In genomic region chr16:68382296-68382718, GRCh38 we compare ENCODE assay signal across 9 cellular contexts.
DNase-seq lines count a peak whose midpoint lies in the region; ATAC-seq and TF ChIP-seq lines count a peak whose summit lies in the region.
"Had no signal": no experiment of that assay in that cellular context is flagged by ENCODE, and none has a peak within 500 bp of the region (broad histone marks: within the 10 kb centered on the region; RNA-seq: fewer than 3 reads in every experiment).

No MANE protein-coding gene starts in this region.

- H3K27ac Mint-ChIP-seq in HFFc6 (no peak overlapping the region), nephron progenitor cell (peak overlapping the region; percentile 74)
- no peak overlapping the region for H3K27ac Mint-ChIP-seq in activated CD8-positive, alpha-beta T cell treated with anti-CD3 and anti-CD28 coated beads for 36 hours
- H3K27ac Mint-ChIP-seq: dendritic cell treated with granulocyte-macrophage colony-stimulating factor and Interleukin-4, amounts not matched to agents 40 ng/mL and 50 ng/mL, for 4 days had no signal

- TF ChIP-seq CTCF in GM12872 (IDR thresholded peaks at IDR 0.05; ENCODE audit: insufficient read depth, low read depth, low read length) (peak; percentile 78), HFFc6 (IDR thresholded peaks at IDR 0.05) (peak; percentile 67), nephron progenitor cell (IDR thresholded peaks at IDR 0.05) (peak; percentile 23)
- peak; percentile 73 for TF ChIP-seq CTCF in activated CD8-positive, alpha-beta T cell treated with anti-CD3 and anti-CD28 coated beads for 36 hours (IDR thresholded peaks at IDR 0.05)

- no peaks in the 10 kb centered on the region for H3K36me3 Mint-ChIP-seq in HFFc6 (ENCODE audit: low read depth)
- no peaks in the 10 kb centered on the region for H3K36me3 Mint-ChIP-seq in activated CD8-positive, alpha-beta T cell treated with anti-CD3 and anti-CD28 coated beads for 36 hours (ENCODE audit: low read depth)
- no peaks in the 10 kb centered on the region for H3K36me3 Mint-ChIP-seq in nephron progenitor cell (ENCODE audit: low read depth)

- CTCF ChIA-PET in activated CD8-positive, alpha-beta T cell treated with anti-CD3 and anti-CD28 coated beads for 36 hours (lab: Charles Lee) = interaction anchor here (0.6 to 2.0 kb wide), 11 partner anchors 11 to 130 kb away, joined by 3 to 19 read pairs (median 4); no protein-coding TSS in a partner anchor

- POLR2A ChIA-PET in activated CD8-positive, alpha-beta T cell treated with anti-CD3 and anti-CD28 coated beads for 36 hours (lab: Charles Lee) = interaction anchor here (0.8 kb wide), 1 partner anchor 30 kb away, joined by 3 read pairs; no protein-coding TSS in a partner anchor

- peak; percentile 76 for ATAC-seq in activated CD8-positive, alpha-beta T cell treated with anti-CD3 and anti-CD28 coated beads for 36 hours
- ATAC-seq in GM18519 (IDR thresholded peaks at IDR 0.05; ENCODE audit: low FRiP score, unreplicated experiment) = no peak

- H3K27me3 Mint-ChIP-seq in HFFc6 (ENCODE audit: insufficient read depth) (peaks cover 33% of the 10 kb centered on the region), nephron progenitor cell (ENCODE audit: low read depth, poor library complexity) (no peaks in the 10 kb centered on the region)
- no peaks in the 10 kb centered on the region for H3K27me3 Mint-ChIP-seq in activated CD8-positive, alpha-beta T cell treated with anti-CD3 and anti-CD28 coated beads for 36 hours

- no peak overlapping the region for H3K4me3 Mint-ChIP-seq in HFFc6
- no peak overlapping the region for H3K4me3 Mint-ChIP-seq in activated CD8-positive, alpha-beta T cell treated with anti-CD3 and anti-CD28 coated beads for 36 hours
- no peak overlapping the region for H3K4me3 Mint-ChIP-seq in nephron progenitor cell
- H3K4me3 Mint-ChIP-seq: dendritic cell treated with granulocyte-macrophage colony-stimulating factor and Interleukin-4, amounts not matched to agents 40 ng/mL and 50 ng/mL, for 4 days had no signal

- H3K4me1 Mint-ChIP-seq in HFFc6 (ENCODE audit: low read depth) (no peaks in the 10 kb centered on the region), nephron progenitor cell (peaks cover 47% of the 10 kb centered on the region)
- peaks cover 10% of the 10 kb centered on the region for H3K4me1 Mint-ChIP-seq in activated CD8-positive, alpha-beta T cell treated with anti-CD3 and anti-CD28 coated beads for 36 hours (ENCODE audit: low read depth)

- DNase-seq in HFFc6 = no peak
- peak; percentile 55 for DNase-seq in activated CD8-positive, alpha-beta T cell treated with anti-CD3 and anti-CD28 coated beads for 36 hours
- DNase-seq in nephron progenitor cell = no peak
- no peak for DNase-seq in HK-2 (ENCODE audit: unreplicated experiment)
- no peak for DNase-seq in cardiac septum (ENCODE audit: low spot score)
- DNase-seq: occipital lobe had no signal

- H3K9me3 Mint-ChIP-seq in HFFc6 = no peaks in the 10 kb centered on the region
- H3K9me3 Mint-ChIP-seq in activated CD8-positive, alpha-beta T cell treated with anti-CD3 and anti-CD28 coated beads for 36 hours = no peaks in the 10 kb centered on the region
- H3K9me3 Mint-ChIP-seq in nephron progenitor cell = no peaks in the 10 kb centered on the region
- H3K9me3 Mint-ChIP-seq: dendritic cell treated with granulocyte-macrophage colony-stimulating factor and Interleukin-4, amounts not matched to agents 40 ng/mL and 50 ng/mL, for 4 days had no signal

- intact Hi-C loops in activated CD8-positive, alpha-beta T cell treated with anti-CD3 and anti-CD28 coated beads for 36 hours (cut with micrococcal nuclease) = no loop called here
- intact Hi-C loops in cardiac septum (cut with DNase I) = no loop called here

Comparison
In these comparisons a context has a peak if more than half of its experiments do, and no peak if none do; other contexts are left out.
1. CTCF ChIP-seq: peak in every context shown above with its lines; median percentile 78 in GM12872; 73 in activated CD8-positive, alpha-beta T cell treated with anti-CD3 and anti-CD28 coated beads for 36 hours; 67 in HFFc6; 23 in nephron progenitor cell.